In the genomic region with DNA sequence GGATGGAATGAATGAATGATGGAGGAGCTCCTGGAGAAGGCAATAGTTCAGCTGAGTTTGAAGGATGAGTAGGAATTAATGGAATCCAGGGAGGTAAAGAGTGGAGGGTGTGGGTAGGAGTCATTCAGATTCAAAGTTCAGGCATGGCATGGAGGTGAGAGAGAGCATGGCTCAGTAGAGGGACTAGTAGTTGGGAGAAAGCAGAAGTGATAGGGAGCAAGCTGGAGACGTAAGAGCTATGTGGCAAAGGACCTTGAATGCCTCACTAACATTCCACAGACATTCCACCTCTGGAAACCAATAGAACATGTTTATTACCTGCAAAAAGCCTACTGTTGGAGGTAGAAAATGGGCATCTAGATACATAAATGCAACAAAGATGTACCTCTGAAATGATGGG, we compare ENCODE assay signal across 11 cellular contexts.
"Had no signal": no experiment of that assay in that cellular context is flagged by ENCODE, and none has a peak within 500 bp of the region (broad histone marks: within the 10 kb centered on the region; RNA-seq: fewer than 3 reads in every experiment).

No MANE protein-coding gene starts in this region.

- DNase-seq: activated effector memory CD4-positive, alpha-beta T cell treated with Interleukin-2 at 50 U/mL for 16 hours; dorsolateral prefrontal cortex; endodermal cell; kidney; left ventricle myocardium inferior; psoas muscle; thyroid gland; uterus had no signal

- H3K27ac Mint-ChIP-seq: activated naive CD4-positive, alpha-beta T cell treated with anti-CD3 and anti-CD28 coated beads, Interleukin-2, amount 50 U/mL, for 72 hours; endodermal cell had no signal

- H3K4me3 ChIP-seq: cardiac muscle cell, dorsolateral prefrontal cortex, left ventricle myocardium inferior, psoas muscle, thyroid gland, uterus had no signal

- H3K4me1 ChIP-seq: uterus had no signal

- H3K9me3 ChIP-seq: left ventricle myocardium inferior, psoas muscle, thyroid gland, uterus had no signal

- H3K4me3 Mint-ChIP-seq: endodermal cell had no signal

- H3K27me3 ChIP-seq: cardiac muscle cell, dorsolateral prefrontal cortex, thyroid gland, uterus had no signal

- H3K27ac ChIP-seq: cardiac muscle cell, left ventricle myocardium inferior, psoas muscle, thyroid gland, uterus had no signal

- ATAC-seq: activated naive CD4-positive, alpha-beta T cell treated with anti-CD3 and anti-CD28 coated beads, Interleukin-2, amount 50 U/mL, for 72 hours; psoas muscle; sciatic nerve had no signal

- H3K36me3 ChIP-seq: cardiac muscle cell, left ventricle myocardium inferior, thyroid gland, uterus had no signal

- H3K36me3 Mint-ChIP-seq: activated naive CD4-positive, alpha-beta T cell treated with anti-CD3 and anti-CD28 coated beads, Interleukin-2, amount 50 U/mL, for 72 hours had no signal

- H3K9me3 Mint-ChIP-seq: activated naive CD4-positive, alpha-beta T cell treated with anti-CD3 and anti-CD28 coated beads, Interleukin-2, amount 50 U/mL, for 72 hours; endodermal cell had no signal
